Comparison of ENCODE assay signal across 8 cellular contexts in genomic region chr1:170074250-170075157, GRCh38.
DNase-seq lines count a peak whose midpoint lies in the region; ATAC-seq lines count a peak whose summit lies in the region.

KIFAP3 (minus strand) TSS chr1:170074695; CDS start chr1:170074467, 228 bp downstream.

- peak within 1 kb of the TSS; percentile 77 for H3K4me3 Mint-ChIP-seq in central memory CD8-positive, alpha-beta T cell

- DNase-seq in AG08396 (ENCODE audit: low spot score) (peak; percentile 98), NCI-H345 (lab: John Stamatoyannopoulos, UW) (peak; percentile 96), iris pigment epithelial cell (ENCODE audit: low read depth) (peak; percentile 98)
- peak; percentile 78 to 90 (median 85) for DNase-seq in activated CD4-positive, CD25-positive, alpha-beta regulatory T cell (lab: John Stamatoyannopoulos, UW)
- peak; percentile 88 to 91 for DNase-seq in central memory CD8-positive, alpha-beta T cell (ENCODE audit: low spot score in 2 of 2)
- DNase-seq in stimulated activated CD4-positive, alpha-beta T cell treated with anti-CD3 and anti-CD28 coated beads, Interleukin-12 subunit alpha, Interleukin-12 subunit beta, amount 100 ng/mL, for 4 hours, result peak; percentile 89

- ATAC-seq in GM18909 (IDR thresholded peaks at IDR 0.05; ENCODE audit: poor library complexity, unreplicated experiment) (peak; percentile 99), HG03196 (IDR thresholded peaks at IDR 0.05; ENCODE audit: unreplicated experiment) (peak; percentile 99)
- peak; percentile 94 for ATAC-seq in central memory CD8-positive, alpha-beta T cell (replicated peaks; ENCODE audit: extremely low read depth, poor library complexity, severe bottlenecking)

- H3K27me3 Mint-ChIP-seq in central memory CD8-positive, alpha-beta T cell, result no peaks in the 10 kb centered on the region

- H3K4me1 Mint-ChIP-seq in central memory CD8-positive, alpha-beta T cell, result peaks cover 44% of the 10 kb centered on the region

- H3K27ac Mint-ChIP-seq in central memory CD8-positive, alpha-beta T cell (ENCODE audit: low read depth), result peak within 1 kb of the TSS; percentile 89

- H3K36me3 Mint-ChIP-seq in central memory CD8-positive, alpha-beta T cell (ENCODE audit: insufficient read depth), result peaks cover 9% of the 10 kb centered on the region

- H3K9me3 Mint-ChIP-seq in central memory CD8-positive, alpha-beta T cell, result no peaks in the 10 kb centered on the region

Comparison
In these comparisons a context has a peak if more than half of its experiments do, and no peak if none do; other contexts are left out.
1. Peak in every context shown above with its lines: DNase-seq and ATAC-seq.